1 cellular context compared by ENCODE assay signal in the genomic region with DNA sequence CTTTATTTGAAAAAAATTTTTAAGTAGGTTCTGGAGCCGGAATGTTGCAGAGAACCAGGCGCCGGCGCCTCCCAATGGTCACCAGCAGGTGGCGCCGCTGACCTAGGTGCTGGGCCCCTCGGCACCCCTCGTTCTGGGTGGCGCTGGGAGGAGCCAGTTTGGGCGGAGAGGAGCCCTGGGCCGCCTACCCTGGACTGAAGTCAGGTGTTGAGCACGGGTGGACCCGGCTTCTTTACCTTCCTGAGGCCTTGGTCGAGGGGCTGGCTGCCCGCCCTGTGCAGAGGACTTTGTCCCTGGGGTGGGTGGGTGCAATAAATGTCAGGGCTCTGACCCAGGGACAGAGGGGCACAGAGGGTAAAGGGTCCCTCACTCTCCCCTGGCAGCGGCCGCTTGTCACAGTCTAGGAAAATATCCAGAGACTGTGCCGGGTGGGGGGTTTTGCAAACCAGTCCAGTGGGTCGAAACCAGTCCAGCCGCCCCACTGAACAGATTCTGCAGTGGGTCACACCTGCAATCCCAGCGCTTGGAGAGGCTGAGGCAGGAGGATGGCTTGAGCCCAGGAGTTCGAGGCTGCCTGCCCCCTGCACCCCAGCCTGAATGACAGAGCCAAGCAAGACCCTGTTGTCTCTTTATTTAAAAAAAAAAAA.
A peak's percentile ranks its signal among the peaks of the same experiment; 100 is the strongest.
TF ChIP-seq lines count a peak whose summit lies in the region.

No MANE protein-coding gene starts in this region.

TF ChIP-seq in HepG2, 621 proteins besides CTCF, POLR2A, EP300 and RAD21 (continues in another document):
- TF ChIP-seq, protein P1, sequence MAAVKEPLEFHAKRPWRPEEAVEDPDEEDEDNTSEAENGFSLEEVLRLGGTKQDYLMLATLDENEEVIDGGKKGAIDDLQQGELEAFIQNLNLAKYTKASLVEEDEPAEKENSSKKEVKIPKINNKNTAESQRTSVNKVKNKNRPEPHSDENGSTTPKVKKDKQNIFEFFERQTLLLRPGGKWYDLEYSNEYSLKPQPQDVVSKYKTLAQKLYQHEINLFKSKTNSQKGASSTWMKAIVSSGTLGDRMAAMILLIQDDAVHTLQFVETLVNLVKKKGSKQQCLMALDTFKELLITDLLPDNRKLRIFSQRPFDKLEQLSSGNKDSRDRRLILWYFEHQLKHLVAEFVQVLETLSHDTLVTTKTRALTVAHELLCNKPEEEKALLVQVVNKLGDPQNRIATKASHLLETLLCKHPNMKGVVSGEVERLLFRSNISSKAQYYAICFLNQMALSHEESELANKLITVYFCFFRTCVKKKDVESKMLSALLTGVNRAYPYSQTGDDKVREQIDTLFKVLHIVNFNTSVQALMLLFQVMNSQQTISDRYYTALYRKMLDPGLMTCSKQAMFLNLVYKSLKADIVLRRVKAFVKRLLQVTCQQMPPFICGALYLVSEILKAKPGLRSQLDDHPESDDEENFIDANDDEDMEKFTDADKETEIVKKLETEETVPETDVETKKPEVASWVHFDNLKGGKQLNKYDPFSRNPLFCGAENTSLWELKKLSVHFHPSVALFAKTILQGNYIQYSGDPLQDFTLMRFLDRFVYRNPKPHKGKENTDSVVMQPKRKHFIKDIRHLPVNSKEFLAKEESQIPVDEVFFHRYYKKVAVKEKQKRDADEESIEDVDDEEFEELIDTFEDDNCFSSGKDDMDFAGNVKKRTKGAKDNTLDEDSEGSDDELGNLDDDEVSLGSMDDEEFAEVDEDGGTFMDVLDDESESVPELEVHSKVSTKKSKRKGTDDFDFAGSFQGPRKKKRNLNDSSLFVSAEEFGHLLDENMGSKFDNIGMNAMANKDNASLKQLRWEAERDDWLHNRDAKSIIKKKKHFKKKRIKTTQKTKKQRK (IDR thresholded peaks at IDR 0.05; ENCODE audit: low read length), result no peak
- TF ChIP-seq HNRNPLL (IDR thresholded peaks at IDR 0.05; ENCODE audit: low read depth, low read length, poor library complexity, severe bottlenecking), result peak; percentile 27
- 0 out of 2 replicates have a peak, but pooled peaks have one; percentile 68 for TF ChIP-seq SALL2 (CRISPR knock-in tag; IDR thresholded peaks at IDR 0.05)
- 0 out of 2 replicates have a peak, but pooled peaks have one; percentile 20 for TF ChIP-seq SAP130 (CRISPR knock-in tag; IDR thresholded peaks at IDR 0.05; ENCODE audit: low read depth)
- TF ChIP-seq LCORL (IDR thresholded peaks at IDR 0.05), result no peak
- peak; percentile 71; the same call in 1 of the 2 replicates for TF ChIP-seq LCORL (CRISPR knock-in tag; IDR thresholded peaks at IDR 0.05)
- no peak for TF ChIP-seq NBN (conservative IDR thresholded peaks at IDR 0.05)
- no peak for TF ChIP-seq IKZF4 (CRISPR knock-in tag; IDR thresholded peaks at IDR 0.05; ENCODE audit: borderline replicate concordance, low read depth, not compliant biosample characterization)
- peak; percentile 18; the same call in 1 of the 2 replicates for TF ChIP-seq ZFX (CRISPR knock-in tag; IDR thresholded peaks at IDR 0.05; ENCODE audit: low read depth)
- TF ChIP-seq IRF2 (CRISPR knock-in tag; IDR thresholded peaks at IDR 0.05), result 0 out of 2 replicates have a peak, but pooled peaks have one; percentile 24
- TF ChIP-seq GATAD2A (CRISPR knock-in tag; IDR thresholded peaks at IDR 0.05), result 0 out of 2 replicates have a peak, but pooled peaks have one; percentile 9
- peak; percentile 41; the same call in 1 of the 2 replicates for TF ChIP-seq TARDBP (CRISPR knock-in tag; IDR thresholded peaks at IDR 0.05)
- TF ChIP-seq HNF4A (CRISPR knock-in tag; IDR thresholded peaks at IDR 0.05), result peak; percentile 53
- TF ChIP-seq, protein P2, sequence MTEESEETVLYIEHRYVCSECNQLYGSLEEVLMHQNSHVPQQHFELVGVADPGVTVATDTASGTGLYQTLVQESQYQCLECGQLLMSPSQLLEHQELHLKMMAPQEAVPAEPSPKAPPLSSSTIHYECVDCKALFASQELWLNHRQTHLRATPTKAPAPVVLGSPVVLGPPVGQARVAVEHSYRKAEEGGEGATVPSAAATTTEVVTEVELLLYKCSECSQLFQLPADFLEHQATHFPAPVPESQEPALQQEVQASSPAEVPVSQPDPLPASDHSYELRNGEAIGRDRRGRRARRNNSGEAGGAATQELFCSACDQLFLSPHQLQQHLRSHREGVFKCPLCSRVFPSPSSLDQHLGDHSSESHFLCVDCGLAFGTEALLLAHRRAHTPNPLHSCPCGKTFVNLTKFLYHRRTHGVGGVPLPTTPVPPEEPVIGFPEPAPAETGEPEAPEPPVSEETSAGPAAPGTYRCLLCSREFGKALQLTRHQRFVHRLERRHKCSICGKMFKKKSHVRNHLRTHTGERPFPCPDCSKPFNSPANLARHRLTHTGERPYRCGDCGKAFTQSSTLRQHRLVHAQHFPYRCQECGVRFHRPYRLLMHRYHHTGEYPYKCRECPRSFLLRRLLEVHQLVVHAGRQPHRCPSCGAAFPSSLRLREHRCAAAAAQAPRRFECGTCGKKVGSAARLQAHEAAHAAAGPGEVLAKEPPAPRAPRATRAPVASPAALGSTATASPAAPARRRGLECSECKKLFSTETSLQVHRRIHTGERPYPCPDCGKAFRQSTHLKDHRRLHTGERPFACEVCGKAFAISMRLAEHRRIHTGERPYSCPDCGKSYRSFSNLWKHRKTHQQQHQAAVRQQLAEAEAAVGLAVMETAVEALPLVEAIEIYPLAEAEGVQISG (CRISPR knock-in tag; IDR thresholded peaks at IDR 0.05), result peak; percentile 13; the same call in 1 of the 2 replicates
- TF ChIP-seq MYC (CRISPR knock-in tag; IDR thresholded peaks at IDR 0.05; ENCODE audit: borderline replicate concordance), result 0 out of 2 replicates have a peak, but pooled peaks have one; percentile 13
- 0 out of 2 replicates have a peak, but pooled peaks have one; percentile 26 for TF ChIP-seq PCBP1 (IDR thresholded peaks at IDR 0.05; ENCODE audit: borderline replicate concordance, low read depth, low read length)
- TF ChIP-seq, protein P3, sequence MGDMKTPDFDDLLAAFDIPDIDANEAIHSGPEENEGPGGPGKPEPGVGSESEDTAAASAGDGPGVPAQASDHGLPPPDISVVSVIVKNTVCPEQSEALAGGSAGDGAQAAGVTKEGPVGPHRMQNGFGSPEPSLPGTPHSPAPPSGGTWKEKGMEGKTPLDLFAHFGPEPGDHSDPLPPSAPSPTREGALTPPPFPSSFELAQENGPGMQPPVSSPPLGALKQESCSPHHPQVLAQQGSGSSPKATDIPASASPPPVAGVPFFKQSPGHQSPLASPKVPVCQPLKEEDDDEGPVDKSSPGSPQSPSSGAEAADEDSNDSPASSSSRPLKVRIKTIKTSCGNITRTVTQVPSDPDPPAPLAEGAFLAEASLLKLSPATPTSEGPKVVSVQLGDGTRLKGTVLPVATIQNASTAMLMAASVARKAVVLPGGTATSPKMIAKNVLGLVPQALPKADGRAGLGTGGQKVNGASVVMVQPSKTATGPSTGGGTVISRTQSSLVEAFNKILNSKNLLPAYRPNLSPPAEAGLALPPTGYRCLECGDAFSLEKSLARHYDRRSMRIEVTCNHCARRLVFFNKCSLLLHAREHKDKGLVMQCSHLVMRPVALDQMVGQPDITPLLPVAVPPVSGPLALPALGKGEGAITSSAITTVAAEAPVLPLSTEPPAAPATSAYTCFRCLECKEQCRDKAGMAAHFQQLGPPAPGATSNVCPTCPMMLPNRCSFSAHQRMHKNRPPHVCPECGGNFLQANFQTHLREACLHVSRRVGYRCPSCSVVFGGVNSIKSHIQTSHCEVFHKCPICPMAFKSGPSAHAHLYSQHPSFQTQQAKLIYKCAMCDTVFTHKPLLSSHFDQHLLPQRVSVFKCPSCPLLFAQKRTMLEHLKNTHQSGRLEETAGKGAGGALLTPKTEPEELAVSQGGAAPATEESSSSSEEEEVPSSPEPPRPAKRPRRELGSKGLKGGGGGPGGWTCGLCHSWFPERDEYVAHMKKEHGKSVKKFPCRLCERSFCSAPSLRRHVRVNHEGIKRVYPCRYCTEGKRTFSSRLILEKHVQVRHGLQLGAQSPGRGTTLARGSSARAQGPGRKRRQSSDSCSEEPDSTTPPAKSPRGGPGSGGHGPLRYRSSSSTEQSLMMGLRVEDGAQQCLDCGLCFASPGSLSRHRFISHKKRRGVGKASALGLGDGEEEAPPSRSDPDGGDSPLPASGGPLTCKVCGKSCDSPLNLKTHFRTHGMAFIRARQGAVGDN (CRISPR knock-in tag; IDR thresholded peaks at IDR 0.05), result peak; percentile 58
- peak; percentile 59; the same call in 1 of the 2 replicates for TF ChIP-seq SP4 (CRISPR knock-in tag; IDR thresholded peaks at IDR 0.05)
- TF ChIP-seq KDM2A (CRISPR knock-in tag; IDR thresholded peaks at IDR 0.05; ENCODE audit: borderline replicate concordance, low read depth), result peak; percentile 63; the same call in 1 of the 2 replicates
- TF ChIP-seq ARNTL (CRISPR knock-in tag; IDR thresholded peaks at IDR 0.05), result peak; percentile 58; the same call in 1 of the 2 replicates
- 0 out of 2 replicates have a peak, but pooled peaks have one; percentile 19 for TF ChIP-seq PHF21A (CRISPR knock-in tag; IDR thresholded peaks at IDR 0.05)
- TF ChIP-seq, protein P4, sequence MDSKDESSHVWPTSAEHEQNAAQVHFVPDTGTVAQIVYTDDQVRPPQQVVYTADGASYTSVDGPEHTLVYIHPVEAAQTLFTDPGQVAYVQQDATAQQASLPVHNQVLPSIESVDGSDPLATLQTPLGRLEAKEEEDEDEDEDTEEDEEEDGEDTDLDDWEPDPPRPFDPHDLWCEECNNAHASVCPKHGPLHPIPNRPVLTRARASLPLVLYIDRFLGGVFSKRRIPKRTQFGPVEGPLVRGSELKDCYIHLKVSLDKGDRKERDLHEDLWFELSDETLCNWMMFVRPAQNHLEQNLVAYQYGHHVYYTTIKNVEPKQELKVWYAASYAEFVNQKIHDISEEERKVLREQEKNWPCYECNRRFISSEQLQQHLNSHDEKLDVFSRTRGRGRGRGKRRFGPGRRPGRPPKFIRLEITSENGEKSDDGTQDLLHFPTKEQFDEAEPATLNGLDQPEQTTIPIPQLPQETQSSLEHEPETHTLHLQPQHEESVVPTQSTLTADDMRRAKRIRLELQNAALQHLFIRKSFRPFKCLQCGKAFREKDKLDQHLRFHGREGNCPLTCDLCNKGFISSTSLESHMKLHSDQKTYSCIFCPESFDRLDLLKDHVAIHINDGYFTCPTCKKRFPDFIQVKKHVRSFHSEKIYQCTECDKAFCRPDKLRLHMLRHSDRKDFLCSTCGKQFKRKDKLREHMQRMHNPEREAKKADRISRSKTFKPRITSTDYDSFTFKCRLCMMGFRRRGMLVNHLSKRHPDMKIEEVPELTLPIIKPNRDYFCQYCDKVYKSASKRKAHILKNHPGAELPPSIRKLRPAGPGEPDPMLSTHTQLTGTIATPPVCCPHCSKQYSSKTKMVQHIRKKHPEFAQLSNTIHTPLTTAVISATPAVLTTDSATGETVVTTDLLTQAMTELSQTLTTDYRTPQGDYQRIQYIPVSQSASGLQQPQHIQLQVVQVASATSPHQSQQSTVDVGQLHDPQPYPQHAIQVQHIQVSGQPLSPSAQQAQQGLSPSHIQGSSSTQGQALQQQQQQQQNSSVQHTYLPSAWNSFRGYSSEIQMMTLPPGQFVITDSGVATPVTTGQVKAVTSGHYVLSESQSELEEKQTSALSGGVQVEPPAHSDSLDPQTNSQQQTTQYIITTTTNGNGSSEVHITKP (CRISPR knock-in tag; IDR thresholded peaks at IDR 0.05; ENCODE audit: low read depth), result 0 out of 2 replicates have a peak, but pooled peaks have one; percentile 23
- TF ChIP-seq, protein P5, sequence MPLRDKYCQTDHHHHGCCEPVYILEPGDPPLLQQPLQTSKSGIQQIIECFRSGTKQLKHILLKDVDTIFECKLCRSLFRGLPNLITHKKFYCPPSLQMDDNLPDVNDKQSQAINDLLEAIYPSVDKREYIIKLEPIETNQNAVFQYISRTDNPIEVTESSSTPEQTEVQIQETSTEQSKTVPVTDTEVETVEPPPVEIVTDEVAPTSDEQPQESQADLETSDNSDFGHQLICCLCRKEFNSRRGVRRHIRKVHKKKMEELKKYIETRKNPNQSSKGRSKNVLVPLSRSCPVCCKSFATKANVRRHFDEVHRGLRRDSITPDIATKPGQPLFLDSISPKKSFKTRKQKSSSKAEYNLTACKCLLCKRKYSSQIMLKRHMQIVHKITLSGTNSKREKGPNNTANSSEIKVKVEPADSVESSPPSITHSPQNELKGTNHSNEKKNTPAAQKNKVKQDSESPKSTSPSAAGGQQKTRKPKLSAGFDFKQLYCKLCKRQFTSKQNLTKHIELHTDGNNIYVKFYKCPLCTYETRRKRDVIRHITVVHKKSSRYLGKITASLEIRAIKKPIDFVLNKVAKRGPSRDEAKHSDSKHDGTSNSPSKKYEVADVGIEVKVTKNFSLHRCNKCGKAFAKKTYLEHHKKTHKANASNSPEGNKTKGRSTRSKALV (CRISPR knock-in tag; IDR thresholded peaks at IDR 0.05), result peak; percentile 48; the same call in 1 of the 2 replicates
- no peak for TF ChIP-seq ZC3H4 (CRISPR knock-in tag; IDR thresholded peaks at IDR 0.05; ENCODE audit: borderline replicate concordance)
- TF ChIP-seq SRF (IDR thresholded peaks at IDR 0.05; ENCODE audit: low read depth, low read length), result no peak
- 0 out of 2 replicates have a peak, but pooled peaks have one; percentile 3 for TF ChIP-seq ZFY (CRISPR knock-in tag; IDR thresholded peaks at IDR 0.05)
- peak; percentile 52; the same call in 1 of the 2 replicates for TF ChIP-seq GABPB1 (CRISPR knock-in tag; IDR thresholded peaks at IDR 0.05)
- 0 out of 2 replicates have a peak, but pooled peaks have one; percentile 39 for TF ChIP-seq ZNF670 (CRISPR knock-in tag; IDR thresholded peaks at IDR 0.05; ENCODE audit: borderline replicate concordance)
- TF ChIP-seq HOXA5 (CRISPR knock-in tag; IDR thresholded peaks at IDR 0.05), result peak; percentile 55; the same call in 1 of the 2 replicates
- TF ChIP-seq ZNF337 (CRISPR knock-in tag; IDR thresholded peaks at IDR 0.05; ENCODE audit: borderline replicate concordance, low read depth), result no peak
- no peak for TF ChIP-seq HNF4G (IDR thresholded peaks at IDR 0.05; ENCODE audit: borderline replicate concordance, low read depth, low read length)
- 0 out of 2 replicates have a peak, but pooled peaks have one; percentile 33 for TF ChIP-seq HNF4G (CRISPR knock-in tag; IDR thresholded peaks at IDR 0.05; ENCODE audit: borderline replicate concordance, low read depth)
- peak; percentile 60; the same call in 1 of the 2 replicates for TF ChIP-seq KDM3A (CRISPR knock-in tag; IDR thresholded peaks at IDR 0.05; ENCODE audit: low read depth)
- TF ChIP-seq STAG1 (CRISPR knock-in tag; IDR thresholded peaks at IDR 0.05), result peak; percentile 96
- peak; percentile 13; the same call in 1 of the 2 replicates for TF ChIP-seq ETV5 (CRISPR knock-in tag; IDR thresholded peaks at IDR 0.05; ENCODE audit: borderline replicate concordance)
- no peak for TF ChIP-seq ZBTB42 (CRISPR knock-in tag; IDR thresholded peaks at IDR 0.05)
- TF ChIP-seq BHLHE40 (IDR thresholded peaks at IDR 0.05; ENCODE audit: low read length), result 0 out of 2 replicates have a peak, but pooled peaks have one; percentile 14
- TF ChIP-seq RXRB (CRISPR knock-in tag; IDR thresholded peaks at IDR 0.05; ENCODE audit: borderline replicate concordance), result peak; percentile 12; the same call in 1 of the 2 replicates
- TF ChIP-seq SOX5 (CRISPR knock-in tag; IDR thresholded peaks at IDR 0.05; ENCODE audit: borderline replicate concordance), result 0 out of 2 replicates have a peak, but pooled peaks have one; percentile 7
- 0 out of 2 replicates have a peak, but pooled peaks have one; percentile 28 for TF ChIP-seq SP5 (CRISPR knock-in tag; IDR thresholded peaks at IDR 0.05; ENCODE audit: borderline replicate concordance, low read depth)
- TF ChIP-seq SMC3 (IDR thresholded peaks at IDR 0.05; ENCODE audit: low read length), result peak; percentile 50; the same call in 1 of the 2 replicates
- peak; percentile 26; the same call in 1 of the 2 replicates for TF ChIP-seq HNRNPL (IDR thresholded peaks at IDR 0.05; ENCODE audit: low read depth, low read length)
- TF ChIP-seq SOX6 (IDR thresholded peaks at IDR 0.05), result no peak
- no peak for TF ChIP-seq SOX6 (CRISPR knock-in tag; IDR thresholded peaks at IDR 0.05)
- 0 out of 2 replicates have a peak, but pooled peaks have one; percentile 33 for TF ChIP-seq MEIS2 (CRISPR knock-in tag; IDR thresholded peaks at IDR 0.05)
- TF ChIP-seq ZNF263 (CRISPR knock-in tag; IDR thresholded peaks at IDR 0.05), result peak; percentile 67; the same call in 1 of the 2 replicates
